8 cellular contexts compared by ENCODE assay signal in genomic region chr16:72008424-72009216, GRCh38. TPM values are rescaled to one million over a fixed set of nuclear protein-coding genes. Genes with fewer than 3 reads are reported as not detected.
A peak's percentile ranks its signal among the peaks of the same experiment; 100 is the strongest.
DNase-seq lines count a peak whose midpoint lies in the region; ATAC-seq and TF ChIP-seq lines count a peak whose summit lies in the region.

Gene DHODH, plus strand, starts transcription at chr16:72008744. Its CDS starts 21 bp downstream, at chr16:72008765.

- H3K27ac ChIP-seq in C4-2B: peak within 1 kb of the TSS; percentile 82

- H3K36me3 Mint-ChIP-seq in activated CD4-positive, alpha-beta T cell treated with anti-CD3 and anti-CD28 coated beads, Interleukin-2, amount 10 ng/mL, durations not matched to agents 24 days and 14 days (ENCODE audit: low read depth): peaks cover 20% of the 10 kb centered on the region

- H3K4me1 Mint-ChIP-seq in activated CD4-positive, alpha-beta T cell treated with anti-CD3 and anti-CD28 coated beads, Interleukin-2, amount 10 ng/mL, durations not matched to agents 24 days and 14 days: peaks cover 22% of the 10 kb centered on the region

- H3K4me3 Mint-ChIP-seq in activated CD4-positive, alpha-beta T cell treated with anti-CD3 and anti-CD28 coated beads, Interleukin-2, amount 10 ng/mL, durations not matched to agents 24 days and 14 days: peak within 1 kb of the TSS; percentile 91

- no peaks in the 10 kb centered on the region for H3K9me3 Mint-ChIP-seq in activated CD4-positive, alpha-beta T cell treated with anti-CD3 and anti-CD28 coated beads, Interleukin-2, amount 10 ng/mL, durations not matched to agents 24 days and 14 days

- H3K27me3 Mint-ChIP-seq in activated CD4-positive, alpha-beta T cell treated with anti-CD3 and anti-CD28 coated beads, Interleukin-2, amount 10 ng/mL, durations not matched to agents 24 days and 14 days: peaks cover 5% of the 10 kb centered on the region

- intact Hi-C loops in activated CD4-positive, alpha-beta T cell treated with anti-CD3 and anti-CD28 coated beads, Interleukin-2, amount 10 ng/mL, durations not matched to agents 24 days and 14 days (cut with micrococcal nuclease): loop anchor here (1.0 to 10.0 kb wide), 6 partner anchors 85 to 724 kb away; partner anchors contain the start of genes AP1G1, ATXN1L, CMTR2 and DHX38

- peak within 1 kb of the TSS; percentile 93 for H3K27ac Mint-ChIP-seq in activated CD4-positive, alpha-beta T cell treated with anti-CD3 and anti-CD28 coated beads, Interleukin-2, amount 10 ng/mL, durations not matched to agents 24 days and 14 days

- ATAC-seq in GM19372 (IDR thresholded peaks at IDR 0.05; ENCODE audit: low read depth, unreplicated experiment): peak; percentile 99
- ATAC-seq in HG03521 (IDR thresholded peaks at IDR 0.05; ENCODE audit: unreplicated experiment): peak; percentile 99
- peak; percentile 96 for ATAC-seq in left lobe of liver

- no peak for TF ChIP-seq CTCF in C4-2B (conservative IDR thresholded peaks at IDR 0.05)

- DNase-seq in NCI-H69 (lab: John Stamatoyannopoulos, UW) (peak; percentile 97), cortex of kidney (lab: John Stamatoyannopoulos, UW) (peak; percentile 59), left lobe of liver (ENCODE audit: low spot score) (peak; percentile 99)
- DNase-seq in activated CD4-positive, alpha-beta T cell treated with anti-CD3 and anti-CD28 coated beads, Interleukin-2, amount 10 ng/mL, durations not matched to agents 24 days and 14 days: peak; percentile 99
- DNase-seq in stimulated activated CD4-positive, alpha-beta T cell treated with anti-CD3 and anti-CD28 coated beads, Interleukin-2, amount 100 ng/mL, for 24 hours: peak; percentile 98

RNA-seq across cellular contexts. Expression of gene DHODH, which starts in this region (rescaled TPM):
- 31.8 and 33.7 TPM in 2 replicates for total RNA-seq in activated CD4-positive, alpha-beta T cell treated with anti-CD3 and anti-CD28 coated beads, Interleukin-2, amount 10 ng/mL, durations not matched to agents 24 days and 14 days
- 28.4 TPM for total RNA-seq in left lobe of liver

Comparison
In these comparisons a context has a peak if more than half of its experiments do, and no peak if none do; other contexts are left out.
1. Peak in every context shown above with its lines: DNase-seq, ATAC-seq and H3K27ac ChIP-seq.